ENCODE assay signal across 8 cellular contexts in genomic region chr3:172522871-172523818, GRCh38. TPM values are rescaled to one million over a fixed set of nuclear protein-coding genes. Genes with fewer than 3 reads are reported as not detected.
DNase-seq lines count a peak whose midpoint lies in the region; ATAC-seq and TF ChIP-seq lines count a peak whose summit lies in the region.

TSS of gene TNFSF10 (minus strand) at chr3:172523430. CDS start at chr3:172523384, 46 bp downstream.

- intact Hi-C loops in T-helper 2 cell treated with Interferon-gamma antibody and Interleukin-4, amounts not matched to agents 100 ng/mL and 5 ng/mL, for 36 hours (cut with micrococcal nuclease): loop anchor here (1.0 to 10.0 kb wide), 8 partner anchors 7 to 1268 kb away; partner anchors contain the start of gene TNIK

- TF ChIP-seq CTCF in astrocyte of the cerebellum (IDR thresholded peaks at IDR 0.05; ENCODE audit: low read depth, low read length, missing control alignments): no peak

- in situ Hi-C loops in astrocyte of the cerebellum (cut with HindIII; ENCODE audit: low sequenced_read_pairs): no loop called here

- ATAC-seq in GM21423 (IDR thresholded peaks at IDR 0.05; ENCODE audit: unreplicated experiment): peak; percentile 86

- peak within 1 kb of the TSS; percentile 45 for H3K4me3 ChIP-seq in astrocyte of the cerebellum (ENCODE audit: low read depth, low read length)

- DNase-seq in DMS153 treated with DMSO at 0.1 percent for 48 hours (lab: John Stamatoyannopoulos, UW; ENCODE audit: unreplicated experiment): peak; percentile 75
- DNase-seq in HT1080 (ENCODE audit: low read depth): peak; percentile 20
- DNase-seq in astrocyte of the cerebellum (ENCODE audit: low read depth): no peak
- peak; percentile 92 for DNase-seq in kidney tubule cell (ENCODE audit: low spot score)
- peak in 2 of 3 experiments; percentile 31 to 53 for DNase-seq in stimulated activated CD4-positive, alpha-beta T cell treated with anti-CD3 and anti-CD28 coated beads, TNF-alpha, amount 100 ng/mL, for 24 hours (ENCODE audit: low read depth in 3 of 3)
- DNase-seq in cerebellum (ENCODE audit: low spot score): no peak

RNA-seq across cellular contexts. Expression of gene TNFSF10, which starts in this region (rescaled TPM):
- not detected in 2 replicates for total RNA-seq in HT1080 (2014; rRNA removed; shearing (Covaris generic))
- polyA plus RNA-seq in HT1080 (2015; cell fraction: cytosol; rRNA removed): 0.09 and 0.15 TPM in 2 replicates
- polyA plus RNA-seq in HT1080 (2015; cell fraction: nucleus; rRNA removed): 0.07 and 0.08 TPM in 2 replicates
- 129 and 140 TPM in 2 replicates for total RNA-seq in T-helper 2 cell treated with Interferon-gamma antibody and Interleukin-4, amounts not matched to agents 100 ng/mL and 5 ng/mL, for 36 hours
- 2.0 TPM for total RNA-seq in cerebellum

Comparison
In these comparisons a context has a peak if more than half of its experiments do, and no peak if none do; other contexts are left out.
1. RNA of gene TNFSF10 (total RNA-seq): 129 to 140 TPM in T-helper 2 cell treated with Interferon-gamma antibody and Interleukin-4, amounts not matched to agents 100 ng/mL and 5 ng/mL, for 36 hours; 2.0 TPM in cerebellum (single experiment) and not detected in HT1080; every median in the first group is over 10 times any median in the second.
2. Peak in DNase-seq in HT1080; RNA of the gene not detected or under 1 TPM.
3. DNase-seq: peak in DMS153 treated with DMSO at 0.1 percent for 48 hours (single experiment), kidney tubule cell (single experiment) and stimulated activated CD4-positive, alpha-beta T cell treated with anti-CD3 and anti-CD28 coated beads, TNF-alpha, amount 100 ng/mL, for 24 hours (2 of 3); none in astrocyte of the cerebellum (single experiment) and cerebellum (single experiment).